2 cellular contexts compared by ENCODE assay signal in the genomic region with DNA sequence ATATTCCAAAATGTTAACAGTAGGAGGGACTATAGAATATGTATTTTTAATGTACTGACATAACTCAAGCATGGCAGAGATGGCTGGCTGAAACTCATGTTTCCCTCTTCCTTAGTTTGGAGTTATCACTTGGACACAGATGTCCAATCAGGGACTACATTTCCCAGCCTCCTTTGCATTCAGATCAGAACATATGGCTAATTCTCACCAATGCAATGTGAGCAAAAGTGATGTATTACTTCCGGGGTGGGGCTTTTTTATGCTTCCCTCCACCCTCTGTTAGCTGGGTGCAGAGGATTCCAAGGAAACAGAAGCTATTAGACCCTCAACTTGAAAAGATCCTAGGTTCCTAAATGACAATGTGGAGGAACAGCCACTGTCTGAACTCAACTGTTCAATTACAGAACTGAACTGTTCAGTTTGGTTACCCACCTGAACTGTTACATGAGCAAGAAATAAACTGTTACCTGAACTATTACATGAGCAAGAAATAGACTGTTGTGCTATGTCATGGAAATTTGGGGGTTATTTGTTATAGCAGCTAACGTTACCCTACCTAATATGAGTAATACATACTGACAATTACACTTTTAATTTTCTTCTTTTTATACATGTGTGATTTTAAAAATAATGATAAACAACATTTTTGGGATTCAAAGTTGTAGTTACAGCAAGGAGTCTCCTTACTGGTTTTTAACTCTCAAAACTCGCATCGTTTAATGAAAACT.
A peak's percentile ranks its signal among the peaks of the same experiment; 100 is the strongest.
TF ChIP-seq lines count a peak whose summit lies in the region.

No MANE protein-coding gene starts in this region.

TF ChIP-seq in HepG2, 621 proteins besides CTCF, POLR2A, EP300 and RAD21:
- TF ChIP-seq ZNF652 (CRISPR knock-in tag; IDR thresholded peaks at IDR 0.05; ENCODE audit: borderline replicate concordance, low read depth) (no peak), ZNF12 (CRISPR knock-in tag; IDR thresholded peaks at IDR 0.05) (peak; percentile 91), ZNF205 (CRISPR knock-in tag; IDR thresholded peaks at IDR 0.05) (no peak), THAP11 (CRISPR knock-in tag; IDR thresholded peaks at IDR 0.05) (peak; percentile 73), GABPA (IDR thresholded peaks at IDR 0.05; ENCODE audit: low read depth, low read length) (no peak), GABPA (CRISPR knock-in tag; IDR thresholded peaks at IDR 0.05; ENCODE audit: low read depth) (peak; percentile 19; the same call in 1 of the 2 replicates), PLRG1 (conservative IDR thresholded peaks at IDR 0.05) (no peak), CBX5 (CRISPR knock-in tag; IDR thresholded peaks at IDR 0.05; ENCODE audit: borderline replicate concordance) (no peak), ZNF143 (CRISPR knock-in tag; IDR thresholded peaks at IDR 0.05) (peak; percentile 65), ONECUT2 (CRISPR knock-in tag; IDR thresholded peaks at IDR 0.05) (no peak)

TF ChIP-seq in GM12878, 131 proteins besides CTCF, POLR2A, EP300 and RAD21:
- no peak for TF ChIP-seq TCF7 (IDR thresholded peaks at IDR 0.05; ENCODE audit: borderline replicate concordance)
- TF ChIP-seq RELA (IDR thresholded peaks at IDR 0.05; ENCODE audit: borderline replicate concordance, partially characterized antibody), result no peak
- TF ChIP-seq SIX5 (IDR thresholded peaks at IDR 0.05; ENCODE audit: low read depth, low read length, severe bottlenecking), result peak; percentile 49
- no peak for TF ChIP-seq SPI1 (IDR thresholded peaks at IDR 0.05; ENCODE audit: borderline replicate concordance, insufficient read depth, low read depth, low read length)
- TF ChIP-seq ZSCAN29 (IDR thresholded peaks at IDR 0.05), result no peak
- no peak for TF ChIP-seq HDGF (IDR thresholded peaks at IDR 0.05)
